20 cellular contexts compared by ENCODE assay signal in the genomic region with DNA sequence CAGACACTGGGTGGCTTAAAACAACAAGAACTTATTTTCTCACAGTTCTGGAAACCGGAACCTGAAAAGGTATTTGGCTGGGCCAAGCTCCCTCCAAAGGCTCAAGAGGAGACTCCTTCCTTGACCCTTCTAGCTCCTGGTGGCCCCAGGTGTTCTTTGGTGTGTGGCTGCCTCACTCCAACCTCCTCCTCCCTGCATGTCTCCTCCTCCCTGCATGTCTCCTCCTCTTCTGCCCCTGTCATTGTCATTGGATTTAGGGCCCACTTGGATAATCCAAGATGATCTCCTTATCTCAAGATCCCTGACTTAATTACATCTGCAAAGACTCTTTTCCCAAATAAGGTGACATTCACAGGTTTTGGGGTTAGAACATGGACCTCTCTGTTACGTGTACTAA.
DNase-seq lines count a peak whose midpoint lies in the region; ATAC-seq and TF ChIP-seq lines count a peak whose summit lies in the region.
"Had no signal": no experiment of that assay in that cellular context is flagged by ENCODE, and none has a peak within 500 bp of the region (broad histone marks: within the 10 kb centered on the region; RNA-seq: fewer than 3 reads in every experiment).

No MANE protein-coding gene starts in this region.

- no peak for DNase-seq in WTC11 (ENCODE audit: low spot score)
- DNase-seq in osteoblast (ENCODE audit: insufficient read length, low spot score, missing footprints): no peak
- DNase-seq in breast epithelium (ENCODE audit: low spot score in 2 of 2): no peak
- no peak for DNase-seq in stimulated activated CD4-positive, alpha-beta T cell treated with anti-CD3 and anti-CD28 coated beads, Interleukin-4, amount 100 ng/mL, for 1 hour
- no peak for DNase-seq in NCI-H2171 (lab: John Stamatoyannopoulos, UW)
- DNase-seq: activated CD4-positive, alpha-beta memory T cell treated with anti-CD3 and anti-CD28 coated beads for 36 hours; activated naive CD4-positive, alpha-beta T cell treated with Interleukin-2 at 50 U/mL for 16 hours; CD4-positive, alpha-beta memory T cell; GDM1; KG1; NCI-H146; NCI-H524 treated with DMSO at 0.1 percent for 48 hours; SHP77; SW 1271 had no signal

- no peak overlapping the region for H3K4me3 ChIP-seq in BLaER1 treated with 17β-estradiol and CSF1 and Interleukin-3, amounts not matched to agents 10 nM and 100 nM
- no peak overlapping the region for H3K4me3 ChIP-seq in osteoblast (ENCODE audit: insufficient read depth, low read length)
- H3K4me3 ChIP-seq in breast epithelium: no peak overlapping the region
- H3K4me3 ChIP-seq: cardiac muscle cell, suprapubic skin had no signal

- TF ChIP-seq CTCF in WTC11 (IDR thresholded peaks at IDR 0.05) (no peak), osteoblast (IDR thresholded peaks at IDR 0.05; ENCODE audit: extremely low read depth, low read depth, low read length) (no peak), breast epithelium (IDR thresholded peaks at IDR 0.05) (no peak)

- H3K4me1 Mint-ChIP-seq in WTC11: peaks cover 65% of the 10 kb centered on the region
- H3K4me1 Mint-ChIP-seq: CD4-positive, alpha-beta memory T cell; nephron had no signal

- H3K4me1 ChIP-seq in BLaER1 treated with 17β-estradiol and CSF1 and Interleukin-3, amounts not matched to agents 10 nM and 100 nM: peaks cover 16 to 22% (median 19%) of the 10 kb centered on the region in 10 experiments
- H3K4me1 ChIP-seq in osteoblast (ENCODE audit: insufficient read depth, low read length): peaks cover 31% of the 10 kb centered on the region
- peaks cover 3 to 5% of the 10 kb centered on the region in 2 donors for H3K4me1 ChIP-seq in breast epithelium

- no peaks in the 10 kb centered on the region for H4K20me1 ChIP-seq in BLaER1 treated with 17β-estradiol and CSF1 and Interleukin-3, amounts not matched to agents 10 nM and 100 nM
- H4K20me1 ChIP-seq in osteoblast (ENCODE audit: insufficient read depth, low read length): no peaks in the 10 kb centered on the region

- no peaks in the 10 kb centered on the region for H3K9me3 ChIP-seq in BLaER1 treated with 17β-estradiol and CSF1 and Interleukin-3, amounts not matched to agents 10 nM and 100 nM (replicated peaks in 1 of 11)
- H3K9me3 ChIP-seq in osteoblast (ENCODE audit: low read depth, low read length): no peaks in the 10 kb centered on the region
- H3K9me3 ChIP-seq in breast epithelium: no peaks in the 10 kb centered on the region
- H3K9me3 ChIP-seq: suprapubic skin had no signal

- H3K4me3 Mint-ChIP-seq in WTC11: no peak overlapping the region
- H3K4me3 Mint-ChIP-seq: activated CD4-positive, alpha-beta memory T cell treated with anti-CD3 and anti-CD28 coated beads for 36 hours; CD4-positive, alpha-beta memory T cell; nephron had no signal

- no peaks in the 10 kb centered on the region for H3K79me2 ChIP-seq in osteoblast (ENCODE audit: insufficient read depth, low read length)

- H3K36me3 ChIP-seq in BLaER1 treated with 17β-estradiol and CSF1 and Interleukin-3, amounts not matched to agents 10 nM and 100 nM: no peaks in the 10 kb centered on the region
- H3K36me3 ChIP-seq in osteoblast (ENCODE audit: insufficient read depth, low read length) (no peaks in the 10 kb centered on the region), breast epithelium (no peaks in the 10 kb centered on the region)
- H3K36me3 ChIP-seq: cardiac muscle cell, suprapubic skin had no signal

- H3K9me3 Mint-ChIP-seq in WTC11: no peaks in the 10 kb centered on the region
- H3K9me3 Mint-ChIP-seq: activated CD4-positive, alpha-beta memory T cell treated with anti-CD3 and anti-CD28 coated beads for 36 hours; CD4-positive, alpha-beta memory T cell; nephron had no signal

- intact Hi-C loops in breast epithelium (cut with DNase I; ENCODE audit: low total_unique reads): no loop called here

- POLR2A ChIA-PET in WTC11 (lab: Charles Lee): interaction anchor here (0.8 to 1.4 kb wide), 3 partner anchors 9 to 71 kb away, joined by 4 to 7 read pairs (median 6); no protein-coding TSS in a partner anchor

- H3K36me3 Mint-ChIP-seq in WTC11: no peaks in the 10 kb centered on the region
- H3K36me3 Mint-ChIP-seq: activated CD4-positive, alpha-beta memory T cell treated with anti-CD3 and anti-CD28 coated beads for 36 hours; CD4-positive, alpha-beta memory T cell had no signal

- H2AFZ ChIP-seq in osteoblast (ENCODE audit: low read length): no peak overlapping the region

- no peaks in the 10 kb centered on the region for H3K27me3 Mint-ChIP-seq in WTC11 (ENCODE audit: low read depth)
- H3K27me3 Mint-ChIP-seq: activated CD4-positive, alpha-beta memory T cell treated with anti-CD3 and anti-CD28 coated beads for 36 hours; CD4-positive, alpha-beta memory T cell had no signal

- H3K27me3 ChIP-seq in BLaER1 treated with 17β-estradiol and CSF1 and Interleukin-3, amounts not matched to agents 10 nM and 100 nM: no peaks in the 10 kb centered on the region
- H3K27me3 ChIP-seq in osteoblast (ENCODE audit: insufficient read depth, low read length) (no peaks in the 10 kb centered on the region), breast epithelium (no peaks in the 10 kb centered on the region)
- H3K27me3 ChIP-seq: cardiac muscle cell, suprapubic skin had no signal

- H3K4me2 ChIP-seq in BLaER1 treated with 17β-estradiol and CSF1 and Interleukin-3, amounts not matched to agents 10 nM and 100 nM: peak overlapping the region; percentile 41 to 77 (median 66); a peak in 21 of 22 replicates
- H3K4me2 ChIP-seq in osteoblast (ENCODE audit: insufficient read depth, low read length): peak overlapping the region; percentile 53

- CTCF ChIA-PET in WTC11 (lab: Charles Lee): interaction anchor here (1.2 to 1.9 kb wide), 4 partner anchors 9 to 215 kb away, joined by 3 to 8 read pairs (median 4); no protein-coding TSS in a partner anchor

- TF ChIP-seq POLR2A in breast epithelium (IDR thresholded peaks at IDR 0.05): no peak

- no peak overlapping the region for H3K9ac ChIP-seq in BLaER1 treated with 17β-estradiol and CSF1 and Interleukin-3, amounts not matched to agents 10 nM and 100 nM

- peak; percentile 22 for ATAC-seq in HG02840 (IDR thresholded peaks at IDR 0.05; ENCODE audit: low FRiP score, unreplicated experiment)
- no peak for ATAC-seq in WTC11
- ATAC-seq in GM18519 (IDR thresholded peaks at IDR 0.05; ENCODE audit: low FRiP score, unreplicated experiment): no peak

- H3K27ac Mint-ChIP-seq in WTC11: peak overlapping the region; percentile 75
- H3K27ac Mint-ChIP-seq: activated CD4-positive, alpha-beta memory T cell treated with anti-CD3 and anti-CD28 coated beads for 36 hours; CD4-positive, alpha-beta memory T cell; nephron had no signal

- H3K27ac ChIP-seq in BLaER1 treated with 17β-estradiol and CSF1 and Interleukin-3, amounts not matched to agents 10 nM and 100 nM: peak overlapping the region in 1 of 11 experiments; percentile 4; a peak in 1 of 22 replicates
- H3K27ac ChIP-seq in osteoblast (ENCODE audit: low read depth, low read length) (peak overlapping the region; percentile 86), breast epithelium (no peak overlapping the region)
- H3K27ac ChIP-seq: cardiac muscle cell, suprapubic skin had no signal

TF ChIP-seq in WTC11, 78 proteins besides CTCF, POLR2A, EP300 and RAD21 (continues in another document):
- TF ChIP-seq, protein P1, sequence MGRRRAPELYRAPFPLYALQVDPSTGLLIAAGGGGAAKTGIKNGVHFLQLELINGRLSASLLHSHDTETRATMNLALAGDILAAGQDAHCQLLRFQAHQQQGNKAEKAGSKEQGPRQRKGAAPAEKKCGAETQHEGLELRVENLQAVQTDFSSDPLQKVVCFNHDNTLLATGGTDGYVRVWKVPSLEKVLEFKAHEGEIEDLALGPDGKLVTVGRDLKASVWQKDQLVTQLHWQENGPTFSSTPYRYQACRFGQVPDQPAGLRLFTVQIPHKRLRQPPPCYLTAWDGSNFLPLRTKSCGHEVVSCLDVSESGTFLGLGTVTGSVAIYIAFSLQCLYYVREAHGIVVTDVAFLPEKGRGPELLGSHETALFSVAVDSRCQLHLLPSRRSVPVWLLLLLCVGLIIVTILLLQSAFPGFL (CRISPR knock-in tag; IDR thresholded peaks at IDR 0.05; ENCODE audit: borderline replicate concordance): no peak
- TF ChIP-seq NR3C1 (CRISPR knock-in tag; conservative IDR thresholded peaks at IDR 0.05; ENCODE audit: low read depth) (no peak), JUN (CRISPR knock-in tag; IDR thresholded peaks at IDR 0.05) (no peak), TCF7 (CRISPR knock-in tag; IDR thresholded peaks at IDR 0.05; ENCODE audit: low read depth) (no peak), JAZF1 (CRISPR knock-in tag; IDR thresholded peaks at IDR 0.05) (no peak), GRHL2 (CRISPR knock-in tag; IDR thresholded peaks at IDR 0.05; ENCODE audit: insufficient replicate concordance, severe bottlenecking) (no peak), NR2C2 (CRISPR knock-in tag; IDR thresholded peaks at IDR 0.05) (no peak), ZNF138 (CRISPR knock-in tag; conservative IDR thresholded peaks at IDR 0.05) (no peak), FOXK1 (CRISPR knock-in tag; IDR thresholded peaks at IDR 0.05) (no peak), ZNF396 (CRISPR knock-in tag; IDR thresholded peaks at IDR 0.05; ENCODE audit: borderline replicate concordance) (no peak)
- TF ChIP-seq, protein P2, sequence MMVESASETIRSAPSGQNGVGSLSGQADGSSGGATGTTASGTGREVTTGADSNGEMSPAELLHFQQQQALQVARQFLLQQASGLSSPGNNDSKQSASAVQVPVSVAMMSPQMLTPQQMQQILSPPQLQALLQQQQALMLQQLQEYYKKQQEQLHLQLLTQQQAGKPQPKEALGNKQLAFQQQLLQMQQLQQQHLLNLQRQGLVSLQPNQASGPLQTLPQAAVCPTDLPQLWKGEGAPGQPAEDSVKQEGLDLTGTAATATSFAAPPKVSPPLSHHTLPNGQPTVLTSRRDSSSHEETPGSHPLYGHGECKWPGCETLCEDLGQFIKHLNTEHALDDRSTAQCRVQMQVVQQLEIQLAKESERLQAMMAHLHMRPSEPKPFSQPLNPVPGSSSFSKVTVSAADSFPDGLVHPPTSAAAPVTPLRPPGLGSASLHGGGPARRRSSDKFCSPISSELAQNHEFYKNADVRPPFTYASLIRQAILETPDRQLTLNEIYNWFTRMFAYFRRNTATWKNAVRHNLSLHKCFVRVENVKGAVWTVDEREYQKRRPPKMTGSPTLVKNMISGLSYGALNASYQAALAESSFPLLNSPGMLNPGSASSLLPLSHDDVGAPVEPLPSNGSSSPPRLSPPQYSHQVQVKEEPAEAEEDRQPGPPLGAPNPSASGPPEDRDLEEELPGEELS (CRISPR knock-in tag; IDR thresholded peaks at IDR 0.05): no peak
